Comparison of ENCODE assay signal across 31 cellular contexts in genomic region chr5:29942089-29942488, GRCh38.
"Had no signal": no experiment of that assay in that cellular context is flagged by ENCODE, and none has a peak within 500 bp of the region (broad histone marks: within the 10 kb centered on the region; RNA-seq: fewer than 3 reads in every experiment).

No MANE protein-coding gene starts in this region.

- H3K27me3 ChIP-seq: ascending aorta, pancreas, sigmoid colon, stomach, thyroid gland, upper lobe of left lung, vagina had no signal

- H3K9me3 ChIP-seq: ascending aorta, pancreas, prostate gland, sigmoid colon, stomach, thyroid gland, upper lobe of left lung, vagina had no signal

- H3K27ac ChIP-seq: ascending aorta, pancreas, prostate gland, sigmoid colon, stomach, thyroid gland, upper lobe of left lung, vagina, WERI-Rb-1 had no signal

- H3K4me1 ChIP-seq: ascending aorta, pancreas, prostate gland, sigmoid colon, stomach, thyroid gland, upper lobe of left lung, vagina had no signal

- DNase-seq: activated CD4-positive, alpha-beta memory T cell treated with anti-CD3 and anti-CD28 coated beads for 36 hours; activated CD4-positive, alpha-beta T cell treated with anti-CD3 and anti-CD28 coated beads for 48 hours; activated CD8-positive, alpha-beta memory T cell treated with anti-CD3 and anti-CD28 coated beads, Interleukin-2, amount 50 U/mL, for 4 hours; activated gamma-delta T cell; activated naive CD4-positive, alpha-beta T cell treated with anti-CD3 and anti-CD28 coated beads, Interleukin-2, amount 10 ng/mL, durations not matched to agents 7 days and 5 days; activated naive CD8-positive, alpha-beta T cell treated with anti-CD3 and anti-CD28 coated beads, Interleukin-2, amount 10 ng/mL, durations not matched to agents 7 days and 5 days; activated T-cell treated with anti-CD3 and anti-CD28 coated beads, Interleukin-2, amount 50 U/mL, for 1 hour; cortex of kidney; effector memory CD8-positive, alpha-beta T cell; head of caudate nucleus; hippocampal formation; left colon; mammary epithelial cell; naive B cell; nucleus accumbens; pancreas; retina; sigmoid colon; small intestine; stimulated activated CD4-positive, alpha-beta T cell treated with anti-CD3 and anti-CD28 coated beads, Interleukin-1b, Interleukin-23, amount 100 ng/mL, for 48 hours; stimulated activated CD4-positive, alpha-beta T cell treated with anti-CD3 and anti-CD28 coated beads, Interleukin-4, amount 100 ng/mL, for 4 hours; stimulated activated naive B cell treated with anti-CD40 and anti-IgM and Interleukin-4, amounts not matched to agents 10 μg/mL and 1 μg/mL and 100 μg/mL, for 72 hours; stomach; thyroid gland; upper lobe of left lung; WERI-Rb-1 had no signal

- ATAC-seq: activated CD4-positive, CD25-positive, alpha-beta regulatory T cell treated with anti-CD3 and anti-CD28 coated beads, Interleukin-2, amount 50 U/mL, for 24 hours; effector memory CD8-positive, alpha-beta T cell; left colon; pancreas; stimulated activated naive B cell treated with anti-CD40 and anti-IgM and Interleukin-4, amounts not matched to agents 10 μg/mL and 1 μg/mL and 100 μg/mL, for 72 hours had no signal

- FAIRE-seq: keratinocyte, pancreas, small intestine had no signal

- H3K36me3 ChIP-seq: ascending aorta, pancreas, prostate gland, sigmoid colon, stomach, thyroid gland, upper lobe of left lung, vagina, WERI-Rb-1 had no signal

- H3K4me3 ChIP-seq: ascending aorta, pancreas, prostate gland, sigmoid colon, stomach, thyroid gland, upper lobe of left lung, vagina had no signal
